In the genomic region with DNA sequence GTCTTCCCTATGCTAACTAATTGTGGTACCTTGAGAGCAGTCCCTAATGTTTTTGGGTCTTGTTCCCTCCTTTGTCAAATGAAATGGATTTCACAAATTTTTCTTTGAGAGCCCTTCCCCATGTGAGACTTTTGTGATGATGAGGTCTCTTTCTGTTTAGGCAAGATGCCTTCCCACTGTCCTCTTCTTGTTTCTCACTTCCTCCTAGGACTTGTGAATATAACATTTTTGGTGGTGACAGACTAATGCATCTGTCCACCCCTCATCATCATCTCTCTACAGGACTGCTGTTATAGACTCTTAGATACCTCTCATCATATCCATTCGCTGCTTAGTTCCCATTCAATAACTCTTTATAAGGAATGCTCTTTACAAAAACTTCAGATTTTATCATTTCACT, we compare ENCODE assay signal across 27 cellular contexts. TPM values are rescaled to one million over a fixed set of nuclear protein-coding genes. Genes with fewer than 3 reads are reported as not detected.
A peak's percentile ranks its signal among the peaks of the same experiment; 100 is the strongest.
DNase-seq lines count a peak whose midpoint lies in the region; ATAC-seq, FAIRE-seq and TF ChIP-seq lines count a peak whose summit lies in the region.
"Had no signal": no experiment of that assay in that cellular context is flagged by ENCODE, and none has a peak within 500 bp of the region (broad histone marks: within the 10 kb centered on the region; RNA-seq: fewer than 3 reads in every experiment).

No MANE protein-coding gene starts in this region.

- DNase-seq in GM12864 (ENCODE audit: low read depth) (peak; percentile 4), GM19239 (ENCODE audit: insufficient read length, low spot score) (peak; percentile 1), GOT3 (lab: John Stamatoyannopoulos, UW) (no peak)
- no peak for DNase-seq in activated CD4-positive, alpha-beta T cell treated with anti-CD3 and anti-CD28 coated beads, Interleukin-2, amount 10 ng/mL, durations not matched to agents 7 days and 5 days
- DNase-seq in naive thymus-derived CD8-positive, alpha-beta T cell: no peak
- DNase-seq: activated CD4-positive, alpha-beta T cell treated with anti-CD3 and anti-CD28 coated beads for 4 hours; activated CD8-positive, alpha-beta memory T cell treated with anti-CD3 and anti-CD28 coated beads, Interleukin-2, amount 10 ng/mL, durations not matched to agents 7 days and 5 days; activated effector memory CD4-positive, alpha-beta T cell treated with Interleukin-2 at 50 U/mL for 16 hours; amniotic stem cell; caudate nucleus; foreskin keratinocyte; GM23248; kidney; NCI-H1048; NCI-H2081; NCI-H446; NK-92 treated with Interleukin-12 subunit alpha and Interleukin-12 subunit beta, amount 100 ng/mL, for 24 hours; nucleus accumbens had no signal

- peaks cover 2% of the 10 kb centered on the region for H3K9me3 Mint-ChIP-seq in activated CD4-positive, alpha-beta T cell treated with anti-CD3 and anti-CD28 coated beads, Interleukin-2, amount 10 ng/mL, durations not matched to agents 7 days and 5 days
- peaks cover 0 to 7% (median 0%) of the 10 kb centered on the region in 9 donors for H3K9me3 Mint-ChIP-seq in naive thymus-derived CD8-positive, alpha-beta T cell

- ATAC-seq in GM21786 (IDR thresholded peaks at IDR 0.05; ENCODE audit: unreplicated experiment) (peak; percentile 67), HG03342 (IDR thresholded peaks at IDR 0.05; ENCODE audit: unreplicated experiment) (peak; percentile 59), GM19467 (IDR thresholded peaks at IDR 0.05; ENCODE audit: unreplicated experiment) (no peak)
- no peak for ATAC-seq in naive thymus-derived CD8-positive, alpha-beta T cell
- ATAC-seq: A549; activated CD8-positive, alpha-beta memory T cell treated with anti-CD3 and anti-CD28 coated beads, Interleukin-2, amount 10 ng/mL, durations not matched to agents 7 days and 5 days; foreskin keratinocyte had no signal

- H3K4me3 ChIP-seq in GM12864 (ENCODE audit: low read depth, low read length): no peak overlapping the region
- H3K4me3 ChIP-seq: A549; BLaER1 treated with 17β-estradiol and CSF1 and Interleukin-3, amounts not matched to agents 10 nM and 100 nM; GM23248; lung; suprapubic skin; vagina had no signal

- H3K4me3 Mint-ChIP-seq in activated CD4-positive, alpha-beta T cell treated with anti-CD3 and anti-CD28 coated beads, Interleukin-2, amount 10 ng/mL, durations not matched to agents 7 days and 5 days: no peak overlapping the region
- H3K4me3 Mint-ChIP-seq in naive thymus-derived CD8-positive, alpha-beta T cell: no peak overlapping the region
- H3K4me3 Mint-ChIP-seq: activated CD8-positive, alpha-beta memory T cell treated with anti-CD3 and anti-CD28 coated beads, Interleukin-2, amount 10 ng/mL, durations not matched to agents 7 days and 5 days had no signal

- no peaks in the 10 kb centered on the region for H3K36me3 Mint-ChIP-seq in activated CD4-positive, alpha-beta T cell treated with anti-CD3 and anti-CD28 coated beads, Interleukin-2, amount 10 ng/mL, durations not matched to agents 7 days and 5 days (ENCODE audit: low read depth)
- H3K36me3 Mint-ChIP-seq in naive thymus-derived CD8-positive, alpha-beta T cell: no peaks in the 10 kb centered on the region
- H3K36me3 Mint-ChIP-seq: activated CD8-positive, alpha-beta memory T cell treated with anti-CD3 and anti-CD28 coated beads, Interleukin-2, amount 10 ng/mL, durations not matched to agents 7 days and 5 days had no signal

- CTCF ChIA-PET in activated CD4-positive, alpha-beta T cell treated with anti-CD3 and anti-CD28 coated beads, Interleukin-2, amount 10 ng/mL, durations not matched to agents 7 days and 5 days (lab: Charles Lee): no interaction called here

- POLR2A ChIA-PET in activated CD4-positive, alpha-beta T cell treated with anti-CD3 and anti-CD28 coated beads, Interleukin-2, amount 10 ng/mL, durations not matched to agents 7 days and 5 days (lab: Charles Lee): no interaction called here
- POLR2A ChIA-PET in naive thymus-derived CD8-positive, alpha-beta T cell (lab: Charles Lee): no interaction called here

- H3K27ac Mint-ChIP-seq in activated CD4-positive, alpha-beta T cell treated with anti-CD3 and anti-CD28 coated beads, Interleukin-2, amount 10 ng/mL, durations not matched to agents 7 days and 5 days: no peak overlapping the region
- no peak overlapping the region for H3K27ac Mint-ChIP-seq in naive thymus-derived CD8-positive, alpha-beta T cell
- H3K27ac Mint-ChIP-seq: activated CD8-positive, alpha-beta memory T cell treated with anti-CD3 and anti-CD28 coated beads, Interleukin-2, amount 10 ng/mL, durations not matched to agents 7 days and 5 days had no signal

- H3K4me1 Mint-ChIP-seq in activated CD4-positive, alpha-beta T cell treated with anti-CD3 and anti-CD28 coated beads, Interleukin-2, amount 10 ng/mL, durations not matched to agents 7 days and 5 days: no peaks in the 10 kb centered on the region
- H3K4me1 Mint-ChIP-seq in naive thymus-derived CD8-positive, alpha-beta T cell: no peaks in the 10 kb centered on the region
- H3K4me1 Mint-ChIP-seq: activated CD8-positive, alpha-beta memory T cell treated with anti-CD3 and anti-CD28 coated beads, Interleukin-2, amount 10 ng/mL, durations not matched to agents 7 days and 5 days had no signal

- no peak for TF ChIP-seq CTCF in GM12864 (IDR thresholded peaks at IDR 0.05; ENCODE audit: low read depth, low read length, missing control alignments)

- H3K27me3 Mint-ChIP-seq in activated CD4-positive, alpha-beta T cell treated with anti-CD3 and anti-CD28 coated beads, Interleukin-2, amount 10 ng/mL, durations not matched to agents 7 days and 5 days: peaks cover 1% of the 10 kb centered on the region
- peaks cover 0 to 15% (median 0%) of the 10 kb centered on the region in 5 donors for H3K27me3 Mint-ChIP-seq in naive thymus-derived CD8-positive, alpha-beta T cell

- FAIRE-seq in GM19239 (lab: Jason Lieb, UNC): no peak
- FAIRE-seq: A549, D721Med, kidney had no signal

RNA-seq across cellular contexts. Expression of a gene that starts 8.7 kb away (rescaled TPM):
- under 1 TPM; 0.42 to 0.67 TPM for total RNA-seq in activated CD4-positive, alpha-beta T cell treated with anti-CD3 and anti-CD28 coated beads, Interleukin-2, amount 10 ng/mL, durations not matched to agents 7 days and 5 days
- not detected for total RNA-seq in naive thymus-derived CD8-positive, alpha-beta T cell
- polyA plus RNA-seq in naive thymus-derived CD8-positive, alpha-beta T cell: not detected

Comparison
In these comparisons a context has a peak if more than half of its experiments do, and no peak if none do; other contexts are left out.
1. DNase-seq: peak in GM12864 (single experiment) and GM19239 (single experiment); none in activated CD4-positive, alpha-beta T cell treated with anti-CD3 and anti-CD28 coated beads, Interleukin-2, amount 10 ng/mL, durations not matched to agents 7 days and 5 days (single experiment), naive thymus-derived CD8-positive, alpha-beta T cell (0 of 10) and GOT3 (single experiment).
2. ATAC-seq: peak in GM21786 (single experiment) and HG03342 (single experiment); none in naive thymus-derived CD8-positive, alpha-beta T cell (0 of 2) and GM19467 (single experiment).